Comparison of ENCODE assay signal across 20 cellular contexts in the genomic region with DNA sequence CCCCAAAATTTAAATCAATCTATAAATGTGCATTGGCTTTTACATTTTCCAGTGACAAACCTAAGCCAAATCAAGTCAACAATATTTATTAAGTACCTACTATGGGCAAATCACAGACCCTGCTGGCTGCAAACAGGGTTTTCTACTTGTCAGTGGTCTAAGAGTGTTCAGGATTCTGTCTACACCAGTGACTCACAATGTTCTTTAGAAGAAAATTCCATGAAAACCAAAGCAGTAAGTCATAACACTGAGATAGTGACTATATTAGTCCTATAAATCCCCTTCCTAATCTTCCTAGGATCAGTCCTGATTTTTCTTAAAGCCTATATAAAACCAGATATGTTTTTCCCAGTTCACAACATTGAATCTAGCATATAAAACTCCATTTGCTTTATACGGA.
DNase-seq lines count a peak whose midpoint lies in the region; ATAC-seq, FAIRE-seq and TF ChIP-seq lines count a peak whose summit lies in the region.
"Had no signal": no experiment of that assay in that cellular context is flagged by ENCODE, and none has a peak within 500 bp of the region (broad histone marks: within the 10 kb centered on the region; RNA-seq: fewer than 3 reads in every experiment).

No MANE protein-coding gene starts in this region.

- peak overlapping the region; percentile 37 for H3K27ac Mint-ChIP-seq in HFFc6
- peak overlapping the region; percentile 10 for H3K27ac Mint-ChIP-seq in astrocyte (ENCODE audit: unreplicated experiment)
- H3K27ac Mint-ChIP-seq: activated naive CD4-positive, alpha-beta T cell treated with anti-CD3 and anti-CD28 coated beads, Interleukin-2, amount 50 U/mL, for 24 hours had no signal

- H3K36me3 ChIP-seq in astrocyte (ENCODE audit: insufficient read depth, low read length) = no peaks in the 10 kb centered on the region
- no peaks in the 10 kb centered on the region for H3K36me3 ChIP-seq in BE2C
- no peaks in the 10 kb centered on the region for H3K36me3 ChIP-seq in lower lobe of right lung
- H3K36me3 ChIP-seq: pancreas, thyroid gland had no signal

- H3K4me1 Mint-ChIP-seq in HFFc6 (ENCODE audit: low read depth) = peaks cover 65% of the 10 kb centered on the region
- H3K4me1 Mint-ChIP-seq in astrocyte (ENCODE audit: low read depth, unreplicated experiment) = peaks cover 26% of the 10 kb centered on the region

- peaks cover 47% of the 10 kb centered on the region for H4K20me1 ChIP-seq in astrocyte (ENCODE audit: insufficient read depth, low read length)

- H3K36me3 Mint-ChIP-seq in HFFc6 (ENCODE audit: low read depth) = peaks cover 9% of the 10 kb centered on the region
- H3K36me3 Mint-ChIP-seq in astrocyte (ENCODE audit: low read depth, unreplicated experiment) = no peaks in the 10 kb centered on the region

- no peaks in the 10 kb centered on the region for H3K9me3 Mint-ChIP-seq in HFFc6
- H3K9me3 Mint-ChIP-seq in astrocyte (ENCODE audit: unreplicated experiment) = no peaks in the 10 kb centered on the region
- H3K9me3 Mint-ChIP-seq: activated naive CD4-positive, alpha-beta T cell treated with anti-CD3 and anti-CD28 coated beads, Interleukin-2, amount 50 U/mL, for 24 hours had no signal

- no peak overlapping the region for H3K9ac ChIP-seq in astrocyte (ENCODE audit: low read length)

- H3K9me3 ChIP-seq in astrocyte (ENCODE audit: insufficient read depth, low read depth, low read length) (no peaks in the 10 kb centered on the region), BE2C (no peaks in the 10 kb centered on the region), lower lobe of right lung (no peaks in the 10 kb centered on the region)
- H3K9me3 ChIP-seq: A549, pancreas, thyroid gland had no signal

- H3K4me3 Mint-ChIP-seq in HFFc6 = no peak overlapping the region
- H3K4me3 Mint-ChIP-seq in astrocyte (ENCODE audit: unreplicated experiment) = no peak overlapping the region
- H3K4me3 Mint-ChIP-seq: activated naive CD4-positive, alpha-beta T cell treated with anti-CD3 and anti-CD28 coated beads, Interleukin-2, amount 50 U/mL, for 24 hours had no signal

- H3K4me2 ChIP-seq in astrocyte (ENCODE audit: low read length) = peak overlapping the region; percentile 31
- H3K4me2 ChIP-seq: A549 had no signal

- H2AFZ ChIP-seq in astrocyte (ENCODE audit: low read depth, low read length) = no peak overlapping the region

- H3K4me3 ChIP-seq in astrocyte (ENCODE audit: insufficient read depth, low read depth, low read length) (no peak overlapping the region), BE2C (ENCODE audit: low read depth, low read length) (no peak overlapping the region), lower lobe of right lung (no peak overlapping the region)
- H3K4me3 ChIP-seq: A549, pancreas, thyroid gland had no signal

- no peaks in the 10 kb centered on the region for H3K27me3 ChIP-seq in astrocyte (ENCODE audit: insufficient read depth, low read length)
- H3K27me3 ChIP-seq in foreskin keratinocyte = no peaks in the 10 kb centered on the region
- H3K27me3 ChIP-seq in BE2C = no peaks in the 10 kb centered on the region
- no peaks in the 10 kb centered on the region for H3K27me3 ChIP-seq in lower lobe of right lung (ENCODE audit: low read depth)
- H3K27me3 ChIP-seq: pancreas, thyroid gland had no signal

- DNase-seq in A172 (ENCODE audit: low spot score) (peak; percentile 14), HFFc6 (peak; percentile 74), astrocyte (ENCODE audit: low read depth) (peak; percentile 83), foreskin keratinocyte (peak in 1 of 2 donors; percentile 48), BE2C (no peak), DMS 273 treated with DMSO at 0.1 percent for 48 hours (lab: John Stamatoyannopoulos, UW) (no peak), lower lobe of right lung (no peak)
- DNase-seq: activated CD4-positive, alpha-beta T cell treated with anti-CD3 and anti-CD28 coated beads for 1 hour; activated CD8-positive, alpha-beta memory T cell treated with anti-CD3 and anti-CD28 coated beads, Interleukin-2, amount 50 U/mL, for 48 hours; cerebellar nuclear complex; head of caudate nucleus; NCI-H1048; NCI-H2171 treated with DMSO at 0.1 percent for 48 hours; pancreas; small intestine; thyroid gland had no signal

- peak overlapping the region; percentile 12 for H3K27ac ChIP-seq in astrocyte (ENCODE audit: low read depth, low read length)
- H3K27ac ChIP-seq in foreskin keratinocyte = no peak overlapping the region
- H3K27ac ChIP-seq in lower lobe of right lung = no peak overlapping the region
- H3K27ac ChIP-seq: pancreas, thyroid gland had no signal

- peaks cover 24% of the 10 kb centered on the region for H3K4me1 ChIP-seq in astrocyte (ENCODE audit: insufficient read depth, low read length)
- H3K4me1 ChIP-seq in foreskin keratinocyte = peaks cover 19% of the 10 kb centered on the region
- H3K4me1 ChIP-seq in BE2C = peaks cover 13% of the 10 kb centered on the region
- peaks cover 18% of the 10 kb centered on the region for H3K4me1 ChIP-seq in lower lobe of right lung

- H3K27me3 Mint-ChIP-seq in HFFc6 (ENCODE audit: insufficient read depth) = no peaks in the 10 kb centered on the region; the same call in 1 of the 2 replicates
- no peaks in the 10 kb centered on the region for H3K27me3 Mint-ChIP-seq in astrocyte (ENCODE audit: low read depth, unreplicated experiment)
- H3K27me3 Mint-ChIP-seq: activated naive CD4-positive, alpha-beta T cell treated with anti-CD3 and anti-CD28 coated beads, Interleukin-2, amount 50 U/mL, for 24 hours had no signal

- FAIRE-seq in astrocyte (lab: Jason Lieb, UNC) = peak; percentile 32
- FAIRE-seq: A549, pancreas had no signal

- peaks cover 76% of the 10 kb centered on the region for H3K79me2 ChIP-seq in astrocyte (ENCODE audit: insufficient read depth, low read length)

- TF ChIP-seq CTCF in HFFc6 (IDR thresholded peaks at IDR 0.05) (no peak), astrocyte (IDR thresholded peaks at IDR 0.05; ENCODE audit: insufficient read depth, low read depth, low read length) (no peak), foreskin keratinocyte (conservative IDR thresholded peaks at IDR 0.05) (no peak), BE2C (IDR thresholded peaks at IDR 0.05; ENCODE audit: low read depth, low read length) (no peak), lower lobe of right lung (IDR thresholded peaks at IDR 0.05) (no peak)

- intact Hi-C loops in lower lobe of right lung (cut with DNase I) = no loop called here

- ATAC-seq in foreskin keratinocyte = peak; percentile 80
- no peak for ATAC-seq in GM19397 (IDR thresholded peaks at IDR 0.05; ENCODE audit: unreplicated experiment)
- no peak for ATAC-seq in lower lobe of right lung
- ATAC-seq: pancreas, Right ventricle myocardium inferior had no signal

Comparison
In these comparisons a context has a peak if more than half of its experiments do, and no peak if none do; other contexts are left out.
1. DNase-seq: peak in A172 (single experiment), HFFc6 (single experiment) and astrocyte (single experiment); none in BE2C (single experiment), DMS 273 treated with DMSO at 0.1 percent for 48 hours (single experiment) and lower lobe of right lung (single experiment).